ENCODE assay signal across 10 cellular contexts in the genomic region with DNA sequence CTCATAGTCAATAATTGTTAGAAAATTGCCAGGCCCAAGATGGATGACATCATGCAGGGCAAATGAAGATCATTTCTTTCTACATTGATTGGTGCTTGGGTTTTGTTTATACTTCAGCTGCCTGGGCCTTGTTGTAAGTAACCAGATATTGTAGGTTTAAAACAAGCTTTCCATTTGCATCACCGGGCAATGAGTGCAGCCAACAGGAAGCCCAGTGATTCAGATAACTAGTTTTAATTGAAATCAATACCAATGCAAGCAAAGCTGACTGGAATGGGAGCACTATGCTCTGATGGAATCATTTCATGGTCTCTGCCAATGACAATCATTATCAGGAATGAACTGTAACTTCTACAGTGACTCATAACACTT.
A peak's percentile ranks its signal among the peaks of the same experiment; 100 is the strongest.
DNase-seq lines count a peak whose midpoint lies in the region; ATAC-seq and TF ChIP-seq lines count a peak whose summit lies in the region.
"Had no signal": no experiment of that assay in that cellular context is flagged by ENCODE, and none has a peak within 500 bp of the region (broad histone marks: within the 10 kb centered on the region; RNA-seq: fewer than 3 reads in every experiment).

No MANE protein-coding gene starts in this region.

- no peak overlapping the region for H3K56ac ChIP-seq in mesendoderm (ENCODE audit: low read length)

- no peaks in the 10 kb centered on the region for H3K79me2 ChIP-seq in mesendoderm (ENCODE audit: control insufficient read depth, insufficient read depth, low read length)

- TF ChIP-seq CTCF in gastrocnemius medialis (IDR thresholded peaks at IDR 0.05 in 4 of 5, conservative IDR thresholded peaks at IDR 0.05 in 1 of 5) = no peak

- no peaks in the 10 kb centered on the region for H3K9me3 Mint-ChIP-seq in activated T-helper 17 cell treated with anti-CD3 and anti-CD28 coated beads, Interleukin-2, amount 50 U/mL, for 72 hours

- in situ Hi-C loops in gastrocnemius medialis (cut with MboI; ENCODE audit: low sequenced_read_pairs in 4 of 4) = no loop called here

- H3K36me3 ChIP-seq in gastrocnemius medialis = no peaks in the 10 kb centered on the region
- no peaks in the 10 kb centered on the region for H3K36me3 ChIP-seq in mesendoderm (ENCODE audit: control insufficient read depth, insufficient read depth, low read length)

- H3K23ac ChIP-seq in mesendoderm (ENCODE audit: low read length) = no peak overlapping the region

- intact Hi-C loops in gastrocnemius medialis (cut with DNase I; ENCODE audit: low total_unique reads) = no loop called here

- DNase-seq in COLO668 (lab: John Stamatoyannopoulos, UW; ENCODE audit: unreplicated experiment) (peak; percentile 66), HS-27A (ENCODE audit: low read depth) (peak; percentile 15), left kidney (ENCODE audit: low read depth, low spot score) (peak; percentile 61), hepatic stellate cell (ENCODE audit: low spot score) (no peak), gastrocnemius medialis (no peak), mesendoderm (no peak)
- DNase-seq: activated gamma-delta T cell treated with Interleukin-2 at 50 U/mL for 16 hours had no signal

- H4K5ac ChIP-seq in mesendoderm (ENCODE audit: low read length) = no peak overlapping the region

- no peaks in the 10 kb centered on the region for H3K9me3 ChIP-seq in gastrocnemius medialis

- H2BK120ac ChIP-seq in mesendoderm (ENCODE audit: low read depth, low read length) = no peak overlapping the region

- peak overlapping the region; percentile 62 for H3K4me3 Mint-ChIP-seq in activated T-helper 17 cell treated with anti-CD3 and anti-CD28 coated beads, Interleukin-2, amount 50 U/mL, for 72 hours
- H3K4me3 Mint-ChIP-seq: T-helper 2 cell treated with Interferon-gamma antibody and Interleukin-4, amounts not matched to agents 5 μg/mL and 100 μg/mL, for 36 hours had no signal

- no peak overlapping the region for H2BK15ac ChIP-seq in mesendoderm (replicated peaks; ENCODE audit: low read depth)

- no peak overlapping the region for H2BK5ac ChIP-seq in mesendoderm (ENCODE audit: low read length)

- no peak overlapping the region for H3K9ac ChIP-seq in mesendoderm (ENCODE audit: low read length)

- no peaks in the 10 kb centered on the region for H3K36me3 Mint-ChIP-seq in activated T-helper 17 cell treated with anti-CD3 and anti-CD28 coated beads, Interleukin-2, amount 50 U/mL, for 72 hours (ENCODE audit: low read depth)

- H4K8ac ChIP-seq in mesendoderm (ENCODE audit: low read depth, low read length) = no peak overlapping the region

- peak; percentile 57 for ATAC-seq in activated T-helper 17 cell treated with anti-CD3 and anti-CD28 coated beads, Interleukin-2, amount 50 U/mL, for 72 hours (replicated peaks)
- ATAC-seq in gastrocnemius medialis (no peak), HG02885 (IDR thresholded peaks at IDR 0.05; ENCODE audit: poor library complexity, unreplicated experiment) (no peak)

- H3K4ac ChIP-seq in mesendoderm (ENCODE audit: low read depth, low read length) = no peak overlapping the region

- H3K27ac ChIP-seq in gastrocnemius medialis (no peak overlapping the region), mesendoderm (ENCODE audit: low read depth, low read length) (no peak overlapping the region)

- no peaks in the 10 kb centered on the region for H3K27me3 Mint-ChIP-seq in activated T-helper 17 cell treated with anti-CD3 and anti-CD28 coated beads, Interleukin-2, amount 50 U/mL, for 72 hours

- H3K27me3 ChIP-seq in gastrocnemius medialis (no peaks in the 10 kb centered on the region), mesendoderm (ENCODE audit: insufficient read depth, low read length, poor library complexity) (no peaks in the 10 kb centered on the region)

- H3K4me1 Mint-ChIP-seq in activated T-helper 17 cell treated with anti-CD3 and anti-CD28 coated beads, Interleukin-2, amount 50 U/mL, for 72 hours = peaks cover 35% of the 10 kb centered on the region

- peak overlapping the region; percentile 95 for H3K27ac Mint-ChIP-seq in activated T-helper 17 cell treated with anti-CD3 and anti-CD28 coated beads, Interleukin-2, amount 50 U/mL, for 72 hours
- H3K27ac Mint-ChIP-seq: T-helper 2 cell treated with Interferon-gamma antibody and Interleukin-4, amounts not matched to agents 5 μg/mL and 100 μg/mL, for 36 hours had no signal

- H3K4me2 ChIP-seq in mesendoderm (ENCODE audit: low read length) = no peak overlapping the region

- no peak overlapping the region for H2AK5ac ChIP-seq in mesendoderm (ENCODE audit: low read length)

- H3K18ac ChIP-seq in mesendoderm (ENCODE audit: low read length) = no peak overlapping the region

- TF ChIP-seq POLR2A in gastrocnemius medialis (IDR thresholded peaks at IDR 0.05) = no peak

- no peaks in the 10 kb centered on the region for H3K79me1 ChIP-seq in mesendoderm (ENCODE audit: low read length)

- H3K4me3 ChIP-seq in gastrocnemius medialis = no peak overlapping the region
- H3K4me3 ChIP-seq in mesendoderm (ENCODE audit: low read length) = no peak overlapping the region

- no peaks in the 10 kb centered on the region for H3K4me1 ChIP-seq in gastrocnemius medialis
- no peaks in the 10 kb centered on the region for H3K4me1 ChIP-seq in mesendoderm (ENCODE audit: control insufficient read depth, low read depth, low read length)

- no CpG with 5 or more reads among the region's 1 CpG for WGBS in mesendoderm (ENCODE audit: extremely low coverage, insufficient coverage, low lambda C conversion rate)

Comparison
In these comparisons a context has a peak if more than half of its experiments do, and no peak if none do; other contexts are left out.
1. DNase-seq: peak in COLO668 (single experiment), HS-27A (single experiment) and left kidney (single experiment); none in hepatic stellate cell (single experiment), gastrocnemius medialis (0 of 2) and mesendoderm (single experiment).